12 cellular contexts compared by ENCODE assay signal in genomic region chr12:94648578-94648977, GRCh38. TPM values are rescaled to one million over a fixed set of nuclear protein-coding genes. Genes with fewer than 3 reads are reported as not detected.
DNase-seq lines count a peak whose midpoint lies in the region; ATAC-seq, FAIRE-seq and TF ChIP-seq lines count a peak whose summit lies in the region.
"Had no signal": no experiment of that assay in that cellular context is flagged by ENCODE, and none has a peak within 500 bp of the region (broad histone marks: within the 10 kb centered on the region; RNA-seq: fewer than 3 reads in every experiment).

No MANE protein-coding gene starts in this region.

- H3K4me3 ChIP-seq in ACC112 (ENCODE audit: low read depth, low read length) (peak overlapping the region; percentile 81), neural cell (ENCODE audit: low read length) (peak overlapping the region; percentile 71)

- H3K36me3 ChIP-seq in ACC112 (ENCODE audit: insufficient read depth, low read length) (no peaks in the 10 kb centered on the region), neural cell (ENCODE audit: insufficient read depth, low read length) (no peaks in the 10 kb centered on the region)
- H3K36me3 ChIP-seq: SJSA1 had no signal

- no peaks in the 10 kb centered on the region for H3F3A ChIP-seq in neural cell (ENCODE audit: insufficient read depth, low read length, poor library complexity, severe bottlenecking)

- H3K9me3 Mint-ChIP-seq in endothelial cell (ENCODE audit: unreplicated experiment) = no peaks in the 10 kb centered on the region

- TF ChIP-seq RAD21 in neural cell (conservative IDR thresholded peaks at IDR 0.05) = no peak

- no peaks in the 10 kb centered on the region; the same call in 1 of the 2 replicates for H3K27me3 ChIP-seq in ACC112 (ENCODE audit: insufficient read depth, low read length)
- H3K27me3 ChIP-seq in neural cell (ENCODE audit: insufficient read depth, low read depth, low read length) = peaks cover 19% of the 10 kb centered on the region

- DNase-seq in M059J (ENCODE audit: low read depth) = peak; percentile 35
- no peak for DNase-seq in endothelial cell (ENCODE audit: low spot score)
- no peak for DNase-seq in left lobe of liver (ENCODE audit: low spot score)
- DNase-seq in GM12892 (ENCODE audit: insufficient read length) = no peak
- no peak for DNase-seq in EL
- DNase-seq in GM20000 (ENCODE audit: low spot score) = no peak
- DNase-seq: activated CD4-positive, alpha-beta T cell treated with anti-CD3 and anti-CD28 coated beads, Interleukin-2, amount 50 U/mL, for 4 hours; AML-193; KG1 had no signal

- H4K20me1 ChIP-seq in neural cell (ENCODE audit: insufficient read depth) = no peaks in the 10 kb centered on the region

- TF ChIP-seq POLR2A in GM12892 (IDR thresholded peaks at IDR 0.05; ENCODE audit: low read depth, low read length) = no peak

- H3K9me2 ChIP-seq in neural cell (ENCODE audit: insufficient read depth, low read length) = no peaks in the 10 kb centered on the region

- no peak overlapping the region for H3K27ac Mint-ChIP-seq in endothelial cell (ENCODE audit: unreplicated experiment)

- TF ChIP-seq CTCF in endothelial cell (IDR thresholded peaks at IDR 0.05; ENCODE audit: unreplicated experiment) (no peak), neural cell (IDR thresholded peaks at IDR 0.05; ENCODE audit: poor library complexity, severe bottlenecking) (no peak), GM20000 (IDR thresholded peaks at IDR 0.05; ENCODE audit: extremely low read depth, missing control alignments) (no peak)

- no peak overlapping the region for H3K9ac ChIP-seq in neural cell (ENCODE audit: low read length)

- ATAC-seq in left lobe of liver = no peak

- no peak overlapping the region for H3K27ac ChIP-seq in ACC112 (ENCODE audit: low read depth, low read length)
- H3K27ac ChIP-seq in neural cell (ENCODE audit: low read length) = no peak overlapping the region
- H3K27ac ChIP-seq: SJSA1 had no signal

- TF ChIP-seq EP300 in neural cell (conservative IDR thresholded peaks at IDR 0.05; ENCODE audit: poor library complexity, severe bottlenecking) = no peak

- H3K9me3 ChIP-seq in neural cell (ENCODE audit: low read length) = no peaks in the 10 kb centered on the region

- FAIRE-seq in GM12892 (lab: Jason Lieb, UNC) = no peak

- no peak overlapping the region for H3K4me2 ChIP-seq in neural cell (ENCODE audit: low read length)

- peaks cover 7% of the 10 kb centered on the region for H3K27me3 Mint-ChIP-seq in endothelial cell (ENCODE audit: unreplicated experiment)

- H2AFZ ChIP-seq in ACC112 (ENCODE audit: low read length, unreplicated experiment) = no peak overlapping the region
- no peak overlapping the region for H2AFZ ChIP-seq in neural cell (ENCODE audit: low read depth, low read length)

- H3K4me3 Mint-ChIP-seq in endothelial cell (ENCODE audit: unreplicated experiment) = peak overlapping the region; percentile 95

- H3K4me1 Mint-ChIP-seq in endothelial cell (ENCODE audit: unreplicated experiment) = peaks cover 16% of the 10 kb centered on the region

- no peaks in the 10 kb centered on the region for H3K79me2 ChIP-seq in ACC112 (ENCODE audit: control insufficient read depth, insufficient read depth, low read length, unreplicated experiment)
- no peaks in the 10 kb centered on the region for H3K79me2 ChIP-seq in neural cell (replicated peaks; ENCODE audit: insufficient read depth, low read length)

- peaks cover 14% of the 10 kb centered on the region for H3K36me3 Mint-ChIP-seq in endothelial cell (ENCODE audit: low read depth, unreplicated experiment)

- H3K4me1 ChIP-seq in ACC112 (ENCODE audit: control insufficient read depth, insufficient read depth, low read length, unreplicated experiment) = peaks cover 27% of the 10 kb centered on the region

TF ChIP-seq in neural cell, 6 proteins besides CTCF, POLR2A, EP300 and RAD21:
- no peak for TF ChIP-seq EZH2 (IDR thresholded peaks at IDR 0.05; ENCODE audit: borderline replicate concordance, insufficient read depth, low read length, poor library complexity, severe bottlenecking)
- no peak for TF ChIP-seq SMC3 (conservative IDR thresholded peaks at IDR 0.05; ENCODE audit: poor library complexity)
- no peak for TF ChIP-seq POLR2AphosphoS5 (IDR thresholded peaks at IDR 0.05)
- no peak for TF ChIP-seq TAF1 (IDR thresholded peaks at IDR 0.05; ENCODE audit: low read depth)
- no peak for TF ChIP-seq REST (IDR thresholded peaks at IDR 0.05; ENCODE audit: borderline replicate concordance)
- TF ChIP-seq MXI1 (conservative IDR thresholded peaks at IDR 0.05; ENCODE audit: poor library complexity, severe bottlenecking) = no peak

RNA-seq across cellular contexts. Expression of gene TMCC3, which starts 1.8 kb away (rescaled TPM):
- 0.12 and 0.54 TPM in 2 replicates for total RNA-seq in M059J (2014; rRNA removed; shearing (Covaris generic))
- total RNA-seq in endothelial cell (ENCODE audit: unreplicated experiment) (48.1 TPM), left lobe of liver (2.6 TPM)
- polyA plus RNA-seq in neural cell = 1.9 and 2.1 TPM in 2 replicates
- polyA minus RNA-seq in neural cell = 7.3 and 9.4 TPM in 2 replicates
- 16.0 TPM for polyA plus RNA-seq in GM12892 (2012; ENCODE audit: missing spikeins)

Comparison
In these comparisons a context has a peak if more than half of its experiments do, and no peak if none do; other contexts are left out.
1. RNA of gene TMCC3, which starts 1.8 kb away (total RNA-seq): 48.1 TPM in endothelial cell (single experiment); 2.6 TPM in left lobe of liver (single experiment) and 0.12 to 0.54 TPM in M059J; every median in the first group is over 10 times any median in the second.